Comparison of ENCODE assay signal across 7 cellular contexts in the genomic region with DNA sequence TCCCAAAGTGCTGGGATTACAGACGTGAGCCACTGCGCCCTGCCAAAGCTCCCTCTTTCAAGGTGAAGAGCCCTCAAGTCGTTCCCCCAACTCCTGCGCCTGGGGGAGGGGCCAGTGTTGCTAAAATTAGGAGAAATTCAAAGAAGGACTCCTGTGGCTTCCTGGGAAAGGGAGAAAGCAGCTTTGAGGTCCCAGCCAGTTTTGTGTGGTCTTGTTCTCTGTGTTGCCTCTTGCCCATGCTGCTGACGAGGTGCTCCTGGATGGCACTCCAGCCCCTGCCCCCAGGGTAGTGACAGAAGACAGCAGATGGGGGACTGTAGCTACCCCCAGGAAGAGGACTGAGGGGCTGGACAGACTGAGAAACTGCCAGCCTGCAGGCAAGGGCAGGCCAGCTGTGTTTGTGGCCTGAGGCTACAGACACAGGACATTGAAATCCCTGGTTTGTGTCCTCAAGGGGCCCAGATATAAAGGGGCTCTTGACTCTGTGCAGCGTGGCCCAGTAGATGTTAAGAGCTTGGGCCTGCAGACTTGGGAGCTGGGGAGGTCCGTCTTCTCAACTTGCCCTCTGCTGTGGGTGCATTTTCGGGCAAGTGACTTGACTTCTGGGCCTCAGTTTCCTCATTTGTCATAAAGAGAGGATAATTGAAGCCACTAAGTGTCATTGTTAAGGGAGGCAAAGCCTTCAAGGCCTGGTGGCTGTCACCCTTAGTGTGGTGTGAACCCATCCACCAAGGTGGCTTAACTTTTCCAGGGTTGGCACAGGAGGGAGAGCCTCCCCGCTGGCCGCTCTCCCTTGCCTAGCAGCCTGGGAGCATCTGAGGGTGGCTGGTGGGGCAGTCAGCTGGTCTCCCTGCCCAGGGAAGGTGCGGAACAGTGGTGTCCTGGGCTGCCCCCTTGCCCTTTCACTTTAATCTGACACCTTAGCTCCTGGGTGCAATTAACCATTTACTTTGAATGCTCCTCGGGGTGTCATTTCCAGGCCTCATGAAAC. TPM values are rescaled to one million over a fixed set of nuclear protein-coding genes. Genes with fewer than 3 reads are reported as not detected.
DNase-seq lines count a peak whose midpoint lies in the region; ATAC-seq and TF ChIP-seq lines count a peak whose summit lies in the region.

No MANE protein-coding gene starts in this region.

- H3K9me3 ChIP-seq in SJCRH30 (replicated peaks), result no peaks in the 10 kb centered on the region
- H3K9me3 ChIP-seq in esophagus squamous epithelium, result no peaks in the 10 kb centered on the region
- no peaks in the 10 kb centered on the region for H3K9me3 ChIP-seq in spleen

- TF ChIP-seq POLR2A in esophagus squamous epithelium (IDR thresholded peaks at IDR 0.05) (no peak), spleen (IDR thresholded peaks at IDR 0.05) (no peak)

- H3K27ac ChIP-seq in SJCRH30 (peak overlapping the region; percentile 34), esophagus squamous epithelium (peak overlapping the region; percentile 85 to 100 (median 98)), spleen (peak overlapping the region; percentile 87 to 99 (median 98))

- H3K4me3 ChIP-seq in H7 (ENCODE audit: insufficient read depth, low read depth, low read length) (no peak overlapping the region), SJCRH30 (no peak overlapping the region), esophagus squamous epithelium (peak overlapping the region in 1 of 4 donors; percentile 48), spleen (peak overlapping the region in 4 of 8 donors; percentile 93 to 99 (median 96))

- H3K27me3 ChIP-seq in H7 (ENCODE audit: control insufficient read depth, insufficient read depth, low read length) (no peaks in the 10 kb centered on the region), SJCRH30 (no peaks in the 10 kb centered on the region), esophagus squamous epithelium (no peaks in the 10 kb centered on the region), spleen (replicated peaks in 1 of 7) (no peaks in the 10 kb centered on the region)

- no peak for ATAC-seq in GM18870 (IDR thresholded peaks at IDR 0.05; ENCODE audit: unreplicated experiment)

- intact Hi-C loops in esophagus squamous epithelium (cut with DNase I), result no loop called here
- intact Hi-C loops in spleen (cut with DNase I; ENCODE audit: low total_unique reads), result no loop called here

- no peak for TF ChIP-seq CTCF in esophagus squamous epithelium (IDR thresholded peaks at IDR 0.05)
- TF ChIP-seq CTCF in spleen (IDR thresholded peaks at IDR 0.05 in 8 of 11, conservative IDR thresholded peaks at IDR 0.05 in 3 of 11), result no peak

- peak; percentile 71 for DNase-seq in H7
- peak; percentile 82 to 89 for DNase-seq in SJCRH30
- no peak for DNase-seq in esophagus squamous epithelium (lab: John Stamatoyannopoulos, UW)
- no peak for DNase-seq in spleen
- DNase-seq in EL, result no peak
- no peak for DNase-seq in COLO829 (ENCODE audit: low spot score)

- 49 to 62% methylated on average over 7 to 10 of the region's 12 CpGs for WGBS in esophagus squamous epithelium, 2 donors
- WGBS in spleen, 5 donors, result 71 to 76% (median 72%) methylated on average over 11 to 12 of the region's 12 CpGs

- peaks cover 58% of the 10 kb centered on the region for H3K4me1 ChIP-seq in SJCRH30
- H3K4me1 ChIP-seq in esophagus squamous epithelium, result peaks cover 68 to 84% (median 73%) of the 10 kb centered on the region in 3 donors
- H3K4me1 ChIP-seq in spleen, result peaks cover 73 to 87% (median 84%) of the 10 kb centered on the region in 6 donors

- H3K36me3 ChIP-seq in H7 (replicated peaks; ENCODE audit: control insufficient read depth, insufficient read depth, low read length) (peaks cover 1% of the 10 kb centered on the region), SJCRH30 (peaks cover 36% of the 10 kb centered on the region), esophagus squamous epithelium (peaks cover 0 to 29% (median 14%) of the 10 kb centered on the region in 3 donors), spleen (peaks cover 0 to 49% (median 15%) of the 10 kb centered on the region in 6 donors)

RNA-seq across cellular contexts. Expression of a gene that starts 4.1 kb away (rescaled TPM):
- total RNA-seq in H7 (2014; rRNA removed; shearing (Covaris generic)), result 21.3 and 24.8 TPM in 2 replicates
- total RNA-seq in SJCRH30 (2014; rRNA removed; shearing (Covaris generic)), result 40.7 and 41.9 TPM in 2 replicates
- total RNA-seq in esophagus squamous epithelium, result 10 to 100 TPM in 3 of 4 donors, 1 to 10 TPM in 1; 7.9 to 27.2 (median 13.6) TPM
- total RNA-seq in spleen, result 10 to 100 TPM; 28.9 to 91.3 (median 63.8) TPM
- polyA plus RNA-seq in spleen, result 10 to 100 TPM; 42.5 to 54.7 (median 43.8) TPM

RNA-seq across cellular contexts. Expression of a gene that starts 29.0 kb away (rescaled TPM):
- 4.2 and 5.6 TPM in 2 replicates for total RNA-seq in H7 (2014; rRNA removed; shearing (Covaris generic))
- total RNA-seq in SJCRH30 (2014; rRNA removed; shearing (Covaris generic)), result 3.3 and 3.5 TPM in 2 replicates
- total RNA-seq in esophagus squamous epithelium (1 to 10 TPM in 1 of 4 donors, under 1 TPM in 3; 0.11 to 3.4 (median 0.26) TPM), spleen (10 to 100 TPM in 3 of 7 donors, 1 to 10 TPM in 4; 6.8 to 13.0 (median 8.6) TPM)
- polyA plus RNA-seq in spleen, result 1 to 10 TPM in 2 of 3 donors, under 1 TPM in 1; 0.89 to 2.0 (median 1.1) TPM

RNA-seq across cellular contexts. Expression of a gene that starts 38.8 kb away (rescaled TPM):
- total RNA-seq in H7 (2014; rRNA removed; shearing (Covaris generic)), result 0.70 and 1.1 TPM in 2 replicates
- total RNA-seq in SJCRH30 (2014; rRNA removed; shearing (Covaris generic)), result 2.7 and 3.5 TPM in 2 replicates
- total RNA-seq in esophagus squamous epithelium (1 to 10 TPM; 1.1 to 2.8 (median 1.8) TPM), spleen (1 to 10 TPM; 1.3 to 3.1 (median 2.7) TPM)
- 1 to 10 TPM; 2.4 to 2.7 (median 2.5) TPM for polyA plus RNA-seq in spleen

Comparison
In these comparisons a context has a peak if more than half of its experiments do, and no peak if none do; other contexts are left out.
1. DNase-seq: peak in H7 (single experiment) and SJCRH30 (2 of 2); none in esophagus squamous epithelium (single experiment), spleen (single experiment), EL (single experiment) and COLO829 (single experiment).
2. H3K27ac ChIP-seq: peak in every context shown above with its lines; median percentile 98 in esophagus squamous epithelium; 98 in spleen; 34 in SJCRH30.